In the genomic region with DNA sequence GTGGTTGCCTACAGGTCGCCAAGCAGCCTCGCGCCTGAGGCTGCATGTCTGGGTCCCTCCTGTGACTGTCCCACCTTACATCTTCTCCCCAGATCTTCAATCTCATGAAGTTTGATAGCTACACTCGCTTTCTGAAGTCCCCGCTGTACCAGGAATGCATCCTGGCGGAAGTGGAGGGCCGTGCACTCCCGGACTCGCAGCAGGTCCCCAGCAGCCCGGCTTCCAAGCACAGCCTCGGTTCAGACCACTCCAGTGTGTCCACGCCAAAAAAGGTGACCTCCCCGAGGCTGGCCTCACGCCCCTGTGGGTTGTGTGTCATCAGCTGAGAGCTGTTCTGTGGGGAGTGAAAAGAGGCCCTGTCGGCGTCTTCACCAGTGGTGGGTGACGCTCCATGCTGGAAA, we compare ENCODE assay signal across 17 cellular contexts. TPM values are rescaled to one million over a fixed set of nuclear protein-coding genes. Genes with fewer than 3 reads are reported as not detected.
DNase-seq lines count a peak whose midpoint lies in the region; ATAC-seq and TF ChIP-seq lines count a peak whose summit lies in the region.
"Had no signal": no experiment of that assay in that cellular context is flagged by ENCODE, and none has a peak within 500 bp of the region (broad histone marks: within the 10 kb centered on the region; RNA-seq: fewer than 3 reads in every experiment).

No MANE protein-coding gene starts in this region.

- peak; percentile 9 for DNase-seq in left cardiac atrium
- no peak for DNase-seq in Right ventricle myocardium superior
- DNase-seq in chondrocyte (ENCODE audit: low spot score) = peak; percentile 92
- no peak for DNase-seq in neural crest cell (ENCODE audit: low read depth, low spot score)
- DNase-seq in aorta = peak; percentile 45 to 68
- DNase-seq in SK-N-SH = no peak
- no peak for DNase-seq in activated CD4-positive, CD25-positive, alpha-beta regulatory T cell treated with anti-CD3 and anti-CD28 coated beads, Interleukin-2, amount 50 U/mL, for 72 hours
- DNase-seq: CD4-positive, CD25-positive, alpha-beta regulatory T cell; DMS53; MV-4-11; NCI-H1436; NCI-H2029 treated with DMSO at 0.1 percent for 48 hours; NCI-H524 had no signal

- no peaks in the 10 kb centered on the region for H3K4me1 ChIP-seq in aorta (ENCODE audit: control insufficient read depth in 1 of 2, insufficient read depth in 2 of 2, low read length in 2 of 2)
- peaks cover 0 to 2% of the 10 kb centered on the region in 2 experiments; a peak in 1 of 4 replicates for H3K4me1 ChIP-seq in SK-N-SH (ENCODE audit: control insufficient read depth in 1 of 2, insufficient read depth in 2 of 2, low read depth in 1 of 2, low read length in 1 of 2)

- H3K27ac ChIP-seq in aorta (ENCODE audit: low read depth in 1 of 2, low read length in 2 of 2) (no peak overlapping the region), SK-N-SH (ENCODE audit: low read depth in 2 of 2, low read length in 1 of 2) (no peak overlapping the region)

- H3K9me3 Mint-ChIP-seq in chondrocyte (ENCODE audit: low read depth) (no peaks in the 10 kb centered on the region), neural crest cell (no peaks in the 10 kb centered on the region)
- H3K9me3 Mint-ChIP-seq: CD4-positive, CD25-positive, alpha-beta regulatory T cell had no signal

- H3K9me3 ChIP-seq in aorta (ENCODE audit: control insufficient read depth, low read length) (no peaks in the 10 kb centered on the region), SK-N-SH (no peaks in the 10 kb centered on the region)

- intact Hi-C loops in left cardiac atrium (cut with DNase I) (no loop called here), Right ventricle myocardium superior (cut with DNase I) (no loop called here), aorta (cut with DNase I) (no loop called here)

- TF ChIP-seq RAD21 in SK-N-SH (IDR thresholded peaks at IDR 0.05; ENCODE audit: low read length) = no peak

- H3K4me3 ChIP-seq in aorta (ENCODE audit: low read length in 2 of 2) = no peak overlapping the region
- H3K4me3 ChIP-seq in SK-N-SH (ENCODE audit: low read depth in 2 of 2, low read length in 1 of 2) = no peak overlapping the region

- CTCF ChIA-PET in SK-N-SH (lab: Yijun Ruan, JAX) = interaction anchor here (1.0 to 1.2 kb wide), 5 partner anchors 9 to 302 kb away, joined by 3 to 5 read pairs (median 3); no protein-coding TSS in a partner anchor

- H3K9me2 ChIP-seq in SK-N-SH = no peaks in the 10 kb centered on the region

- ATAC-seq in left cardiac atrium = no peak
- no peak for ATAC-seq in Right ventricle myocardium superior (ENCODE audit: poor library complexity)
- ATAC-seq in aorta (ENCODE audit: low FRiP score) = no peak
- ATAC-seq in GM18858 (IDR thresholded peaks at IDR 0.05; ENCODE audit: unreplicated experiment) = no peak
- ATAC-seq: HCT116 had no signal

- no peak overlapping the region for H3K4me2 ChIP-seq in SK-N-SH

- no peaks in the 10 kb centered on the region for H3F3A ChIP-seq in SK-N-SH (replicated peaks; ENCODE audit: insufficient read depth)

- H3K79me2 ChIP-seq in SK-N-SH (ENCODE audit: insufficient read depth) = no peaks in the 10 kb centered on the region

- no peaks in the 10 kb centered on the region for H4K20me1 ChIP-seq in SK-N-SH (ENCODE audit: insufficient read depth)

- H3K27ac Mint-ChIP-seq in chondrocyte (ENCODE audit: unreplicated experiment) (no peak overlapping the region), neural crest cell (ENCODE audit: unreplicated experiment) (peak overlapping the region; percentile 78)

- no peak for TF ChIP-seq CTCF in chondrocyte (IDR thresholded peaks at IDR 0.05)
- no peak for TF ChIP-seq CTCF in neural crest cell (conservative IDR thresholded peaks at IDR 0.05)
- no peak for TF ChIP-seq CTCF in SK-N-SH (IDR thresholded peaks at IDR 0.05)

- no peak overlapping the region for H2AFZ ChIP-seq in SK-N-SH (ENCODE audit: low read depth)

- H3K36me3 ChIP-seq in aorta (ENCODE audit: control insufficient read depth in 1 of 2, insufficient read depth in 2 of 2, low read length in 1 of 2) (no peaks in the 10 kb centered on the region), SK-N-SH (replicated peaks in 1 of 2; ENCODE audit: control insufficient read depth in 1 of 2, insufficient read depth in 2 of 2, low read length in 1 of 2) (peaks cover 0 to 24% of the 10 kb centered on the region in 2 experiments)

- H3K27me3 Mint-ChIP-seq in chondrocyte (ENCODE audit: low read depth) (no peaks in the 10 kb centered on the region), neural crest cell (ENCODE audit: low read depth) (no peaks in the 10 kb centered on the region)
- H3K27me3 Mint-ChIP-seq: CD4-positive, CD25-positive, alpha-beta regulatory T cell had no signal

- POLR2A ChIA-PET in SK-N-SH (lab: Yijun Ruan, JAX) = no interaction called here

- H3K4me3 Mint-ChIP-seq in chondrocyte (ENCODE audit: unreplicated experiment) = no peak overlapping the region
- no peak overlapping the region for H3K4me3 Mint-ChIP-seq in neural crest cell
- H3K4me3 Mint-ChIP-seq: CD4-positive, CD25-positive, alpha-beta regulatory T cell had no signal

- WGBS in aorta, 2 donors = 95 to 97% methylated on average over 17 of the region's 17 CpGs
- WGBS in SK-N-SH (ENCODE audit: low lambda C conversion rate) = 99% methylated on average over 9 of the region's 17 CpGs

- peaks cover 10% of the 10 kb centered on the region for H3K36me3 Mint-ChIP-seq in chondrocyte (ENCODE audit: low read depth)
- no peaks in the 10 kb centered on the region for H3K36me3 Mint-ChIP-seq in neural crest cell (ENCODE audit: low read depth)

- no peaks in the 10 kb centered on the region for H3K27me3 ChIP-seq in aorta (ENCODE audit: control insufficient read depth in 1 of 2, insufficient read depth in 2 of 2, low read length in 1 of 2)
- no peaks in the 10 kb centered on the region for H3K27me3 ChIP-seq in SK-N-SH (ENCODE audit: insufficient read depth)

- H3K9ac ChIP-seq in SK-N-SH = no peak overlapping the region

- no peaks in the 10 kb centered on the region for H3K4me1 Mint-ChIP-seq in chondrocyte (ENCODE audit: low read depth)
- H3K4me1 Mint-ChIP-seq in neural crest cell = peaks cover 34% of the 10 kb centered on the region
- H3K4me1 Mint-ChIP-seq: CD4-positive, CD25-positive, alpha-beta regulatory T cell had no signal

- TF ChIP-seq EP300 in SK-N-SH (IDR thresholded peaks at IDR 0.05; ENCODE audit: borderline replicate concordance in 1 of 2, low read depth in 1 of 2, low read length in 1 of 2) = no peak

TF ChIP-seq in SK-N-SH, 30 proteins besides CTCF, POLR2A, EP300 and RAD21 (continues in another document):
- TF ChIP-seq TEAD4 (IDR thresholded peaks at IDR 0.05; ENCODE audit: borderline replicate concordance, insufficient read depth) (no peak), RFX5 (IDR thresholded peaks at IDR 0.05; ENCODE audit: low read length) (no peak), FOXM1 (IDR thresholded peaks at IDR 0.05; ENCODE audit: low read depth) (no peak), TAF1 (IDR thresholded peaks at IDR 0.05; ENCODE audit: borderline replicate concordance, low read depth, low read length) (no peak)
- TF ChIP-seq, protein P1, sequence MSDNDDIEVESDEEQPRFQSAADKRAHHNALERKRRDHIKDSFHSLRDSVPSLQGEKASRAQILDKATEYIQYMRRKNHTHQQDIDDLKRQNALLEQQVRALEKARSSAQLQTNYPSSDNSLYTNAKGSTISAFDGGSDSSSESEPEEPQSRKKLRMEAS (IDR thresholded peaks at IDR 0.05; ENCODE audit: low read depth) = no peak
- TF ChIP-seq, protein P2, sequence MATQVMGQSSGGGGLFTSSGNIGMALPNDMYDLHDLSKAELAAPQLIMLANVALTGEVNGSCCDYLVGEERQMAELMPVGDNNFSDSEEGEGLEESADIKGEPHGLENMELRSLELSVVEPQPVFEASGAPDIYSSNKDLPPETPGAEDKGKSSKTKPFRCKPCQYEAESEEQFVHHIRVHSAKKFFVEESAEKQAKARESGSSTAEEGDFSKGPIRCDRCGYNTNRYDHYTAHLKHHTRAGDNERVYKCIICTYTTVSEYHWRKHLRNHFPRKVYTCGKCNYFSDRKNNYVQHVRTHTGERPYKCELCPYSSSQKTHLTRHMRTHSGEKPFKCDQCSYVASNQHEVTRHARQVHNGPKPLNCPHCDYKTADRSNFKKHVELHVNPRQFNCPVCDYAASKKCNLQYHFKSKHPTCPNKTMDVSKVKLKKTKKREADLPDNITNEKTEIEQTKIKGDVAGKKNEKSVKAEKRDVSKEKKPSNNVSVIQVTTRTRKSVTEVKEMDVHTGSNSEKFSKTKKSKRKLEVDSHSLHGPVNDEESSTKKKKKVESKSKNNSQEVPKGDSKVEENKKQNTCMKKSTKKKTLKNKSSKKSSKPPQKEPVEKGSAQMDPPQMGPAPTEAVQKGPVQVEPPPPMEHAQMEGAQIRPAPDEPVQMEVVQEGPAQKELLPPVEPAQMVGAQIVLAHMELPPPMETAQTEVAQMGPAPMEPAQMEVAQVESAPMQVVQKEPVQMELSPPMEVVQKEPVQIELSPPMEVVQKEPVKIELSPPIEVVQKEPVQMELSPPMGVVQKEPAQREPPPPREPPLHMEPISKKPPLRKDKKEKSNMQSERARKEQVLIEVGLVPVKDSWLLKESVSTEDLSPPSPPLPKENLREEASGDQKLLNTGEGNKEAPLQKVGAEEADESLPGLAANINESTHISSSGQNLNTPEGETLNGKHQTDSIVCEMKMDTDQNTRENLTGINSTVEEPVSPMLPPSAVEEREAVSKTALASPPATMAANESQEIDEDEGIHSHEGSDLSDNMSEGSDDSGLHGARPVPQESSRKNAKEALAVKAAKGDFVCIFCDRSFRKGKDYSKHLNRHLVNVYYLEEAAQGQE (IDR thresholded peaks at IDR 0.05; ENCODE audit: low read depth, low read length) = no peak

RNA-seq across cellular contexts. Expression of a gene that starts 24.9 kb away (rescaled TPM):
- total RNA-seq in left cardiac atrium (under 1 TPM; 0.34 to 0.38 TPM), Right ventricle myocardium superior (1.9 TPM), chondrocyte (0.28 to 0.36 TPM (median 0.35 TPM) in 3 replicates), neural crest cell (1.3 and 1.6 TPM in 2 replicates), aorta (under 1 TPM; 0.18 to 0.49 TPM)
- polyA plus RNA-seq in aorta (1 to 10 TPM; 1.5 to 2.1 TPM), SK-N-SH (2012; rRNA removed) (0.37 and 0.43 TPM in 2 replicates)
- polyA plus RNA-seq in SK-N-SH (2012; cell fraction: cytosol; rRNA removed) = 0.03 and 0.04 TPM in 2 replicates
- 4.3 and 4.4 TPM in 2 replicates for polyA plus RNA-seq in SK-N-SH (2012; cell fraction: nucleus; rRNA removed)
- total RNA-seq: CD4-positive, CD25-positive, alpha-beta regulatory T cell; HT1080 had no signal

RNA-seq across cellular contexts. Expression of a gene that starts 46.3 kb away (rescaled TPM):
- total RNA-seq in left cardiac atrium (10 to 100 TPM; 21.5 to 38.2 TPM), Right ventricle myocardium superior (33.7 TPM), chondrocyte (0.37 TPM in 1 of 3 replicates, not detected in the others), neural crest cell (0.16 TPM in 1 of 2 replicates, not detected in the other), aorta (1 to 10 TPM; 3.3 to 9.1 TPM)
- polyA plus RNA-seq in aorta (1 to 10 TPM; 4.3 to 5.1 TPM), SK-N-SH (2012; rRNA removed) (0.05 TPM in 1 of 2 replicates, not detected in the other)
- polyA plus RNA-seq in SK-N-SH (2012; cell fraction: cytosol; rRNA removed) = 0.01 TPM in 2 replicates
- 0.02 and 0.08 TPM in 2 replicates for polyA plus RNA-seq in SK-N-SH (2012; cell fraction: nucleus; rRNA removed)
- total RNA-seq: A673; CD4-positive, CD25-positive, alpha-beta regulatory T cell; HT1080 had no signal

Comparison
In these comparisons a context has a peak if more than half of its experiments do, and no peak if none do; other contexts are left out.
1. DNase-seq: peak in left cardiac atrium (single experiment), chondrocyte (single experiment) and aorta (2 of 2); none in Right ventricle myocardium superior (single experiment), neural crest cell (single experiment), SK-N-SH (single experiment) and activated CD4-positive, CD25-positive, alpha-beta regulatory T cell treated with anti-CD3 and anti-CD28 coated beads, Interleukin-2, amount 50 U/mL, for 72 hours (single experiment).